In genomic region chr6:81984599-81984998, GRCh38 we compare ENCODE assay signal across 24 cellular contexts.
DNase-seq lines count a peak whose midpoint lies in the region; ATAC-seq and TF ChIP-seq lines count a peak whose summit lies in the region.
"Had no signal": no experiment of that assay in that cellular context is flagged by ENCODE, and none has a peak within 500 bp of the region (broad histone marks: within the 10 kb centered on the region; RNA-seq: fewer than 3 reads in every experiment).

No MANE protein-coding gene starts in this region.

- no TSS peak for BruUV-seq in IMR-90 (replicated peaks; lab: Mats Ljungman, UMichigan)

- H3K27me3 ChIP-seq in IMR-90 (ENCODE audit: control insufficient read depth, insufficient read depth, low read length): no peaks in the 10 kb centered on the region
- H3K27me3 ChIP-seq in left lung: no peaks in the 10 kb centered on the region
- H3K27me3 ChIP-seq: heart left ventricle, upper lobe of left lung had no signal

- POLR2A ChIA-PET in IMR-90 (lab: Charles Lee; ENCODE audit: unreplicated experiment): no interaction called here

- no peak overlapping the region for H3K14ac ChIP-seq in IMR-90 (replicated peaks; ENCODE audit: low read depth, low read length)

- H2BK5ac ChIP-seq in IMR-90 (ENCODE audit: low read depth, low read length, poor library complexity, severe bottlenecking): no peak overlapping the region

- H3K36me3 ChIP-seq in IMR-90 (ENCODE audit: control insufficient read depth, insufficient read depth, low read length) (no peaks in the 10 kb centered on the region), left lung (no peaks in the 10 kb centered on the region)
- H3K36me3 ChIP-seq: heart left ventricle, upper lobe of left lung had no signal

- no peak overlapping the region for H3K56ac ChIP-seq in IMR-90 (ENCODE audit: extremely low read depth, insufficient read depth, low read length)

- no peak for DNase-seq in IMR-90
- no peak for DNase-seq in stimulated activated CD8-positive, alpha-beta memory T cell treated with anti-CD3 and anti-CD28 coated beads, Interleukin-4, amount 100 ng/mL, for 48 hours
- no peak for DNase-seq in left lung
- no peak for DNase-seq in activated CD8-positive, alpha-beta memory T cell treated with anti-CD3 and anti-CD28 coated beads, Interleukin-2, amount 50 U/mL, for 4 hours
- DNase-seq in HFFc6: no peak
- DNase-seq: activated CD4-positive, alpha-beta T cell treated with anti-CD3 and anti-CD28 coated beads for 48 hours; activated naive CD4-positive, alpha-beta T cell treated with anti-CD3 and anti-CD28 coated beads, Interleukin-2, amount 10 ng/mL, durations not matched to agents 7 days and 5 days; activated T-cell treated with anti-CD3 and anti-CD28 coated beads, Interleukin-2, amount 50 U/mL, for 72 hours; amniotic stem cell; CD4-positive, alpha-beta T cell; effector CD8-positive, alpha-beta T cell; H7; heart left ventricle; left cardiac atrium; NCI-H1048; NCI-H187; NCI-H226; upper lobe of left lung had no signal

- no peak overlapping the region for H3K18ac ChIP-seq in IMR-90 (ENCODE audit: low read depth, low read length)

- no peak overlapping the region for H3K4me2 ChIP-seq in IMR-90 (ENCODE audit: low read depth, low read length)

- H4K20me1 ChIP-seq in IMR-90 (ENCODE audit: insufficient read depth, low read length): no peaks in the 10 kb centered on the region

- no peak overlapping the region; the same call in 1 of the 2 replicates for H2BK120ac ChIP-seq in IMR-90 (ENCODE audit: low read depth, low read length)

- dilution Hi-C loops in IMR-90 (cut with HindIII; ENCODE audit: low sequenced_read_pairs, unreplicated experiment): no loop called here

- H3K79me1 ChIP-seq in IMR-90 (ENCODE audit: low read depth in 1 of 2, low read length in 2 of 2): no peaks in the 10 kb centered on the region

- TF ChIP-seq CTCF in IMR-90 (conservative IDR thresholded peaks at IDR 0.05; ENCODE audit: low read depth, low read length) (no peak), left lung (IDR thresholded peaks at IDR 0.05) (no peak), HFFc6 (IDR thresholded peaks at IDR 0.05) (no peak)

- no peak overlapping the region for H2BK20ac ChIP-seq in IMR-90 (ENCODE audit: low read depth, low read length)

- H3K4me1 ChIP-seq in IMR-90 (ENCODE audit: control insufficient read depth, insufficient read depth, low read length): peaks cover 2% of the 10 kb centered on the region; the same call in 1 of the 2 replicates
- no peaks in the 10 kb centered on the region for H3K4me1 ChIP-seq in left lung
- H3K4me1 ChIP-seq: upper lobe of left lung had no signal

- intact Hi-C loops in IMR-90 (cut with micrococcal nuclease): no loop called here
- intact Hi-C loops in left lung (cut with DNase I): no loop called here

- H2BK15ac ChIP-seq in IMR-90 (ENCODE audit: low read depth, low read length): no peak overlapping the region; the same call in 2 of the 3 replicates

- no peaks in the 10 kb centered on the region for H3K27me3 Mint-ChIP-seq in HFFc6 (ENCODE audit: insufficient read depth)
- H3K27me3 Mint-ChIP-seq: activated naive CD4-positive, alpha-beta T cell treated with anti-CD3 and anti-CD28 coated beads, Interleukin-2, amount 10 ng/mL, durations not matched to agents 7 days and 5 days; CD4-positive, alpha-beta T cell had no signal

- peaks cover 9% of the 10 kb centered on the region; the same call in 1 of the 2 replicates for H3K36me3 Mint-ChIP-seq in HFFc6 (ENCODE audit: low read depth)
- H3K36me3 Mint-ChIP-seq: activated naive CD4-positive, alpha-beta T cell treated with anti-CD3 and anti-CD28 coated beads, Interleukin-2, amount 10 ng/mL, durations not matched to agents 7 days and 5 days had no signal

- H4K91ac ChIP-seq in IMR-90 (ENCODE audit: insufficient read depth, low read depth, low read length): no peak overlapping the region

- H3K4me1 Mint-ChIP-seq in HFFc6 (ENCODE audit: low read depth): peaks cover 62% of the 10 kb centered on the region
- H3K4me1 Mint-ChIP-seq: activated naive CD4-positive, alpha-beta T cell treated with anti-CD3 and anti-CD28 coated beads, Interleukin-2, amount 10 ng/mL, durations not matched to agents 7 days and 5 days had no signal

- H3K9me3 Mint-ChIP-seq in HFFc6: no peaks in the 10 kb centered on the region; the same call in 1 of the 2 replicates

- no peak overlapping the region for H3K27ac ChIP-seq in IMR-90 (ENCODE audit: insufficient read depth, low read length)
- H3K27ac ChIP-seq in left lung: no peak overlapping the region
- H3K27ac ChIP-seq: heart left ventricle, upper lobe of left lung, VCaP had no signal

- H3K9me1 ChIP-seq in IMR-90 (ENCODE audit: insufficient read depth, low read length): no peaks in the 10 kb centered on the region

- H2AK9ac ChIP-seq in IMR-90 (replicated peaks; ENCODE audit: low read depth, low read length, poor library complexity): no peak overlapping the region

- no CpG with 5 or more reads among the region's 1 CpG for WGBS in IMR-90 (ENCODE audit: extremely low coverage in 2 of 2, insufficient read length in 1 of 2), 2 experiments

- no peak overlapping the region for H3K27ac Mint-ChIP-seq in HFFc6
- H3K27ac Mint-ChIP-seq: activated naive CD4-positive, alpha-beta T cell treated with anti-CD3 and anti-CD28 coated beads, Interleukin-2, amount 10 ng/mL, durations not matched to agents 7 days and 5 days; activated T-cell treated with anti-CD3 and anti-CD28 coated beads, Interleukin-2, amount 50 U/mL, for 72 hours; CD4-positive, alpha-beta T cell had no signal

- no peak for TF ChIP-seq RAD21 in IMR-90 (IDR thresholded peaks at IDR 0.05; ENCODE audit: low read length)

- H3K9ac ChIP-seq in IMR-90 (ENCODE audit: low read depth, low read length): no peak overlapping the region

- no peak overlapping the region; the same call in 1 of the 2 replicates for H3K23ac ChIP-seq in IMR-90 (ENCODE audit: low read depth, low read length)

- ATAC-seq in GM18502 (IDR thresholded peaks at IDR 0.05; ENCODE audit: poor library complexity, unreplicated experiment) (peak; percentile 57), GM19397 (IDR thresholded peaks at IDR 0.05; ENCODE audit: unreplicated experiment) (peak; percentile 64), HG02623 (IDR thresholded peaks at IDR 0.05; ENCODE audit: unreplicated experiment) (peak; percentile 52), IMR-90 (ENCODE audit: low read depth) (no peak), left lung (no peak)
- ATAC-seq: activated T-cell treated with anti-CD3 and anti-CD28 coated beads, Interleukin-2, amount 50 U/mL, for 72 hours; heart left ventricle; left cardiac atrium; PC-3; Right ventricle myocardium inferior had no signal

- H3K4me3 Mint-ChIP-seq in HFFc6: no peak overlapping the region
- H3K4me3 Mint-ChIP-seq: activated naive CD4-positive, alpha-beta T cell treated with anti-CD3 and anti-CD28 coated beads, Interleukin-2, amount 10 ng/mL, durations not matched to agents 7 days and 5 days; activated T-cell treated with anti-CD3 and anti-CD28 coated beads, Interleukin-2, amount 50 U/mL, for 72 hours; CD4-positive, alpha-beta T cell had no signal

- in situ Hi-C loops in IMR-90 (cut with MboI; ENCODE audit: low sequenced_read_pairs): no loop called here

- H3K4ac ChIP-seq in IMR-90 (ENCODE audit: low read depth, low read length): no peak overlapping the region

- no peak overlapping the region for H4K8ac ChIP-seq in IMR-90 (ENCODE audit: low read depth in 2 of 2, low read length in 2 of 2)

- peak overlapping the region; percentile 33; the same call in 1 of the 2 replicates for H2AK5ac ChIP-seq in IMR-90 (ENCODE audit: low read depth, low read length)

- H4K5ac ChIP-seq in IMR-90 (ENCODE audit: low read depth, low read length): no peak overlapping the region

- H2AFZ ChIP-seq in IMR-90 (replicated peaks; ENCODE audit: low read length, poor library complexity): no peak overlapping the region

- CTCF ChIA-PET in IMR-90 (lab: Yijun Ruan, JAX): interaction anchor here (0.7 kb wide), 1 partner anchor 39 kb away, joined by 3 read pairs; no protein-coding TSS in a partner anchor

- TF ChIP-seq POLR2A in IMR-90 (IDR thresholded peaks at IDR 0.05; ENCODE audit: low read depth, low read length): no peak

- no peaks in the 10 kb centered on the region for H3K9me3 ChIP-seq in IMR-90 (ENCODE audit: control insufficient read depth, insufficient read depth, low read length)
- H3K9me3 ChIP-seq in left lung: peaks cover 0 to 5% of the 10 kb centered on the region in 2 donors
- H3K9me3 ChIP-seq: upper lobe of left lung had no signal

- H3K4me3 ChIP-seq in IMR-90 (ENCODE audit: insufficient read depth, low read depth, low read length): no peak overlapping the region
- no peak overlapping the region for H3K4me3 ChIP-seq in left lung
- H3K4me3 ChIP-seq: heart left ventricle, upper lobe of left lung had no signal

TF ChIP-seq in IMR-90, 13 proteins besides CTCF, POLR2A, EP300 and RAD21 (continues in another document):
- TF ChIP-seq USF2 (IDR thresholded peaks at IDR 0.05; ENCODE audit: low read depth, low read length): no peak
- no peak for TF ChIP-seq SMC3 (IDR thresholded peaks at IDR 0.05; ENCODE audit: low read depth, low read length)
- TF ChIP-seq CHD1 (IDR thresholded peaks at IDR 0.05; ENCODE audit: low read depth, low read length): no peak
- no peak for TF ChIP-seq CEBPB (IDR thresholded peaks at IDR 0.05; ENCODE audit: low read depth, low read length)
- no peak for TF ChIP-seq NFE2L2 (IDR thresholded peaks at IDR 0.05; ENCODE audit: low read depth, low read length)
- no peak for TF ChIP-seq MXI1 (IDR thresholded peaks at IDR 0.05; ENCODE audit: borderline replicate concordance, low read depth, low read length)
- TF ChIP-seq BHLHE40 (IDR thresholded peaks at IDR 0.05; ENCODE audit: low read depth, low read length): no peak
- TF ChIP-seq RCOR1 (IDR thresholded peaks at IDR 0.05; ENCODE audit: insufficient replicate concordance, low read length): no peak
- no peak for TF ChIP-seq MAZ (IDR thresholded peaks at IDR 0.05; ENCODE audit: borderline replicate concordance, low read depth, low read length)
- TF ChIP-seq, protein P1, sequence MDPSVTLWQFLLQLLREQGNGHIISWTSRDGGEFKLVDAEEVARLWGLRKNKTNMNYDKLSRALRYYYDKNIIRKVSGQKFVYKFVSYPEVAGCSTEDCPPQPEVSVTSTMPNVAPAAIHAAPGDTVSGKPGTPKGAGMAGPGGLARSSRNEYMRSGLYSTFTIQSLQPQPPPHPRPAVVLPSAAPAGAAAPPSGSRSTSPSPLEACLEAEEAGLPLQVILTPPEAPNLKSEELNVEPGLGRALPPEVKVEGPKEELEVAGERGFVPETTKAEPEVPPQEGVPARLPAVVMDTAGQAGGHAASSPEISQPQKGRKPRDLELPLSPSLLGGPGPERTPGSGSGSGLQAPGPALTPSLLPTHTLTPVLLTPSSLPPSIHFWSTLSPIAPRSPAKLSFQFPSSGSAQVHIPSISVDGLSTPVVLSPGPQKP (IDR thresholded peaks at IDR 0.05; ENCODE audit: borderline replicate concordance, low read depth, low read length): no peak

Comparison
In these comparisons a context has a peak if more than half of its experiments do, and no peak if none do; other contexts are left out.
1. ATAC-seq: peak in GM18502 (single experiment), GM19397 (single experiment) and HG02623 (single experiment); none in IMR-90 (single experiment) and left lung (single experiment).